22 cellular contexts compared by ENCODE assay signal in the genomic region with DNA sequence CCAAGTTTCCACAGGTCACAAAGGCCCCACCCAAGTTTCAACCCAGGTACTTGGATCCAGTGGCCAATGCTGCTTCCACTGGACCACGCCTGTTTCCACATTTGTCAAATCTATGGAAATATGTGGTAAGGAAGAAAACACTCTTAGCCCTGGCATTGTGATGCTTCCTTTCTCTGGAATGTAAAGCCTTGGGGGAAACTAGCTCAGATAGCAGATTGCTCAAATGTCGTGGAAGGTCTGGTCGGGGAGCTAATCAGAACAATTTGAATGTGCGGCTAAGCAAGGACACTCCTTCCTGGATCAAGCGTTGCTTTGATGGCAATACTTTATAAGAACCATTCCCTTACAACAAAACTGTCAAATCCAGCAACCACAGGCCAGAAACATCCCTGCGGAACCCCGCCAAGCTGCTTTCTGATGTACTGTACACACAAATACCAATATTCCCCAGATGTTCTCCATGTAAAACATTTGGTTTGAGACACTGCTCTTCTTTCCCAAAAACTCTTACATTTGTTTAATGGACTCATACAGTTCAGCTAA. TPM values are rescaled to one million over a fixed set of nuclear protein-coding genes. Genes with fewer than 3 reads are reported as not detected.
DNase-seq lines count a peak whose midpoint lies in the region; ATAC-seq and TF ChIP-seq lines count a peak whose summit lies in the region.
"Had no signal": no experiment of that assay in that cellular context is flagged by ENCODE, and none has a peak within 500 bp of the region (broad histone marks: within the 10 kb centered on the region; RNA-seq: fewer than 3 reads in every experiment).

No MANE protein-coding gene starts in this region.

- CTCF ChIA-PET in HEK293T (lab: Yijun Ruan, JAX), result no interaction called here

- no peak for TF ChIP-seq POLR2A in suprapubic skin (IDR thresholded peaks at IDR 0.05)

- peaks cover 82% of the 10 kb centered on the region for H3K4me1 ChIP-seq in suprapubic skin

- TF ChIP-seq CTCF in suprapubic skin (IDR thresholded peaks at IDR 0.05), result no peak

- H3K27me3 ChIP-seq in suprapubic skin, result no peaks in the 10 kb centered on the region

- POLR2A ChIA-PET in HEK293T (lab: Yijun Ruan, JAX), result interaction anchor here (1.3 kb wide), 1 partner anchor 11 kb away, joined by 5 read pairs; no protein-coding TSS in a partner anchor

- TF ChIP-seq EP300 in suprapubic skin (IDR thresholded peaks at IDR 0.05), result no peak

- H3K36me3 ChIP-seq in suprapubic skin, result no peaks in the 10 kb centered on the region
- H3K36me3 ChIP-seq: esophagus squamous epithelium, spleen, WERI-Rb-1 had no signal

- peak; percentile 78 for DNase-seq in EH (ENCODE audit: low read depth)
- peak; percentile 77 for DNase-seq in RPMI7951 (ENCODE audit: low read depth)
- DNase-seq in islet precursor cell, result peak; percentile 73
- DNase-seq in suprapubic skin (ENCODE audit: low spot score in 2 of 2), result no peak
- no peak for DNase-seq in activated CD4-positive, CD25-positive, alpha-beta regulatory T cell (lab: John Stamatoyannopoulos, UW)
- DNase-seq in HEK293T (ENCODE audit: extremely low spot score), result no peak
- DNase-seq: CD4-positive, alpha-beta T cell; DMS53; endodermal cell; esophagus squamous epithelium; GF-D8; mucosa of descending colon; NCI-H1436 treated with DMSO at 0.1 percent for 48 hours; NCI-H510A; spleen; stimulated activated CD4-positive, alpha-beta T cell treated with anti-CD3 and anti-CD28 coated beads, Interleukin-4, amount 100 ng/mL, for 1 hour; stimulated activated naive CD4-positive, alpha-beta T cell treated with Interleukin-2 at 50 U/mL for 16 hours; WERI-Rb-1 had no signal

- no peak for ATAC-seq in GM18517 (IDR thresholded peaks at IDR 0.05; ENCODE audit: unreplicated experiment)
- ATAC-seq: HCT116, mucosa of descending colon had no signal

- peak overlapping the region; percentile 31 for H3K27ac ChIP-seq in suprapubic skin
- H3K27ac ChIP-seq: SK-N-MC, spleen, WERI-Rb-1 had no signal

- no peaks in the 10 kb centered on the region for H3K9me3 ChIP-seq in suprapubic skin
- H3K9me3 ChIP-seq: esophagus squamous epithelium, mucosa of descending colon, spleen had no signal

- WGBS in suprapubic skin, result 59% methylated on average over 7 of the region's 7 CpGs

- H3K4me3 ChIP-seq in suprapubic skin, result no peak overlapping the region
- H3K4me3 ChIP-seq: esophagus squamous epithelium, mucosa of descending colon, SK-N-MC, spleen had no signal

TF ChIP-seq in HEK293T, 16 proteins besides CTCF, POLR2A, EP300 and RAD21:
- no peak for TF ChIP-seq SP1 (IDR thresholded peaks at IDR 0.05)
- TF ChIP-seq, protein P1, sequence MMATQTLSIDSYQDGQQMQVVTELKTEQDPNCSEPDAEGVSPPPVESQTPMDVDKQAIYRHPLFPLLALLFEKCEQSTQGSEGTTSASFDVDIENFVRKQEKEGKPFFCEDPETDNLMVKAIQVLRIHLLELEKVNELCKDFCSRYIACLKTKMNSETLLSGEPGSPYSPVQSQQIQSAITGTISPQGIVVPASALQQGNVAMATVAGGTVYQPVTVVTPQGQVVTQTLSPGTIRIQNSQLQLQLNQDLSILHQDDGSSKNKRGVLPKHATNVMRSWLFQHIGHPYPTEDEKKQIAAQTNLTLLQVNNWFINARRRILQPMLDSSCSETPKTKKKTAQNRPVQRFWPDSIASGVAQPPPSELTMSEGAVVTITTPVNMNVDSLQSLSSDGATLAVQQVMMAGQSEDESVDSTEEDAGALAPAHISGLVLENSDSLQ (IDR thresholded peaks at IDR 0.05), result no peak
- TF ChIP-seq SUZ12 (IDR thresholded peaks at IDR 0.05), result no peak
- TF ChIP-seq ELF4 (IDR thresholded peaks at IDR 0.05), result no peak
- TF ChIP-seq FOXK2 (IDR thresholded peaks at IDR 0.05), result no peak
- no peak for TF ChIP-seq FOXA1 (IDR thresholded peaks at IDR 0.05)
- no peak for TF ChIP-seq LEF1 (IDR thresholded peaks at IDR 0.05; ENCODE audit: borderline replicate concordance)
- TF ChIP-seq NFRKB (IDR thresholded peaks at IDR 0.05), result no peak
- no peak for TF ChIP-seq BHLHE40 (IDR thresholded peaks at IDR 0.05; ENCODE audit: borderline replicate concordance)
- TF ChIP-seq L3MBTL2 (conservative IDR thresholded peaks at IDR 0.05), result no peak
- no peak for TF ChIP-seq CTBP1 (IDR thresholded peaks at IDR 0.05; ENCODE audit: borderline replicate concordance)

RNA-seq across cellular contexts. Expression of a gene that starts 20.4 kb away (rescaled TPM):
- total RNA-seq in RPMI7951 (2014; rRNA removed; shearing (Covaris generic)), result 6.9 and 7.0 TPM in 2 replicates
- 10 to 100 TPM; 22.6 to 44.3 (median 38.4) TPM for total RNA-seq in suprapubic skin
- total RNA-seq: T-helper 2 cell treated with Interferon-gamma antibody and Interleukin-4, amounts not matched to agents 100 ng/mL and 5 ng/mL, for 36 hours had no signal

Comparison
In these comparisons a context has a peak if more than half of its experiments do, and no peak if none do; other contexts are left out.
1. DNase-seq: peak in EH (single experiment), RPMI7951 (single experiment) and islet precursor cell (single experiment); none in suprapubic skin (0 of 2), activated CD4-positive, CD25-positive, alpha-beta regulatory T cell (0 of 4) and HEK293T (single experiment).